8 cellular contexts compared by ENCODE assay signal in genomic region chr3:138434276-138434874, GRCh38. TPM values are rescaled to one million over a fixed set of nuclear protein-coding genes. Genes with fewer than 3 reads are reported as not detected.
DNase-seq lines count a peak whose midpoint lies in the region; ATAC-seq, FAIRE-seq and TF ChIP-seq lines count a peak whose summit lies in the region.

ESYT3 (plus strand) TSS chr3:138434616; CDS start chr3:138434799, 183 bp downstream.

- POLR2A ChIA-PET in CD4-positive, alpha-beta T cell (lab: Charles Lee), result no interaction called here
- POLR2A ChIA-PET in Panc1 (lab: Charles Lee), result no interaction called here

- no peaks in the 10 kb centered on the region for H3K36me3 Mint-ChIP-seq in CD4-positive, alpha-beta T cell (ENCODE audit: low read depth)

- peaks cover 16% of the 10 kb centered on the region for H3K4me1 Mint-ChIP-seq in CD4-positive, alpha-beta T cell (ENCODE audit: low read depth)

- no peaks in the 10 kb centered on the region for H3K9me3 Mint-ChIP-seq in CD4-positive, alpha-beta T cell

- DNase-seq in CD4-positive, alpha-beta T cell, result peak in 4 of 10 experiments; percentile 8 to 14 (median 11)
- DNase-seq in HTR-8/SVneo (ENCODE audit: insufficient read length, low spot score) (peak; percentile 64), Panc1 (ENCODE audit: low read depth, low spot score) (no peak), amygdala (lab: John Stamatoyannopoulos, UW) (peak in 40 of 56 donors; percentile 7 to 68 (median 36)), hepatic stellate cell (ENCODE audit: low spot score) (peak; percentile 63), posterior cingulate gyrus (peak in 9 of 10 donors; percentile 38 to 96 (median 78)), aorta (peak; percentile 73 to 91)

- H3K36me3 ChIP-seq in Panc1 (ENCODE audit: control insufficient read depth, insufficient read depth, low read length) (no peaks in the 10 kb centered on the region), aorta (ENCODE audit: control insufficient read depth in 1 of 2, insufficient read depth in 2 of 2, low read length in 1 of 2) (no peaks in the 10 kb centered on the region)

- WGBS in aorta, 2 donors, result 1 to 2% methylated on average over 52 to 54 of the region's 54 CpGs

- in situ Hi-C loops in Panc1 (cut with HindIII; ENCODE audit: low pct_unique_long_range_greater_than_20kb, low sequenced_read_pairs), result no loop called here

- no peak within 1 kb of the TSS for H3K27ac Mint-ChIP-seq in CD4-positive, alpha-beta T cell

- H3K27me3 ChIP-seq in CD4-positive, alpha-beta T cell (ENCODE audit: control insufficient read depth, insufficient read depth, low read length), result peaks cover 42% of the 10 kb centered on the region
- peaks cover 4% of the 10 kb centered on the region; the same call in 1 of the 2 replicates for H3K27me3 ChIP-seq in Panc1 (ENCODE audit: control insufficient read depth, insufficient read depth, low read length)
- H3K27me3 ChIP-seq in aorta (ENCODE audit: control insufficient read depth in 1 of 2, insufficient read depth in 2 of 2, low read length in 1 of 2), result no peaks in the 10 kb centered on the region

- peaks cover 1% of the 10 kb centered on the region; the same call in 1 of the 2 replicates for H3K4me1 ChIP-seq in Panc1 (ENCODE audit: control insufficient read depth, insufficient read depth, low read length)
- no peaks in the 10 kb centered on the region for H3K4me1 ChIP-seq in aorta (ENCODE audit: control insufficient read depth in 1 of 2, insufficient read depth in 2 of 2, low read length in 2 of 2)

- peak; percentile 26 for ATAC-seq in CD4-positive, alpha-beta T cell (ENCODE audit: poor library complexity)
- peak; percentile 95 for ATAC-seq in Panc1
- ATAC-seq in aorta (ENCODE audit: low FRiP score), result peak; percentile 90
- no peak for ATAC-seq in GM18909 (IDR thresholded peaks at IDR 0.05; ENCODE audit: poor library complexity, unreplicated experiment)

- peak within 1 kb of the TSS; percentile 42 for H3K4me3 Mint-ChIP-seq in CD4-positive, alpha-beta T cell

- TF ChIP-seq CTCF in CD4-positive, alpha-beta T cell (IDR thresholded peaks at IDR 0.05), result no peak
- TF ChIP-seq CTCF in Panc1 (IDR thresholded peaks at IDR 0.05), result no peak

- intact Hi-C loops in CD4-positive, alpha-beta T cell (cut with DNase I, micrococcal nuclease), result no loop called here
- intact Hi-C loops in Panc1 (cut with micrococcal nuclease; ENCODE audit: unreplicated experiment) (no loop called here), posterior cingulate gyrus (cut with DNase I) (no loop called here), aorta (cut with DNase I) (no loop called here)

- H3K4me3 ChIP-seq in Panc1 (ENCODE audit: low read depth in 2 of 2, low read length in 2 of 2) (peak within 1 kb of the TSS; percentile 45 to 56), aorta (ENCODE audit: low read length in 2 of 2) (peak within 1 kb of the TSS; percentile 7 to 60)

- CTCF ChIA-PET in CD4-positive, alpha-beta T cell (lab: Charles Lee), result no interaction called here
- CTCF ChIA-PET in Panc1 (lab: Charles Lee), result interaction anchor here (0.6 to 0.7 kb wide), 3 partner anchors 14 to 64 kb away, joined by 3 to 4 read pairs (median 4); no protein-coding TSS in a partner anchor

- no TSS peak for BruUV-seq in Panc1 (replicated peaks; lab: Mats Ljungman, UMichigan)

- H3K9me3 ChIP-seq in CD4-positive, alpha-beta T cell (ENCODE audit: control insufficient read depth, low read length), result no peaks in the 10 kb centered on the region
- H3K9me3 ChIP-seq in Panc1 (ENCODE audit: control insufficient read depth, insufficient read depth, low read depth, low read length) (no peaks in the 10 kb centered on the region; the same call in 1 of the 2 replicates), aorta (ENCODE audit: control insufficient read depth, low read length) (no peaks in the 10 kb centered on the region)

- no peak for FAIRE-seq in HTR-8/SVneo (lab: Jason Lieb, UNC)

- H3K27me3 Mint-ChIP-seq in CD4-positive, alpha-beta T cell, result peaks cover 62% of the 10 kb centered on the region

- no peak within 1 kb of the TSS for H3K27ac ChIP-seq in CD4-positive, alpha-beta T cell (ENCODE audit: low read depth, low read length)
- no peak within 1 kb of the TSS for H3K27ac ChIP-seq in Panc1 (ENCODE audit: low read length)
- H3K27ac ChIP-seq in aorta (ENCODE audit: low read depth in 1 of 2, low read length in 2 of 2), result no peak within 1 kb of the TSS

RNA-seq across cellular contexts. Expression of gene ESYT3, which starts in this region (rescaled TPM):
- under 1 TPM in 1 of 2 experiments, not detected in 1; 0.22 TPM for total RNA-seq in CD4-positive, alpha-beta T cell
- total RNA-seq in Panc1 (2021; ENCODE audit: unreplicated experiment) (2.6 TPM), aorta (1 to 10 TPM; 1.0 to 2.7 TPM)
- 1.9 TPM for polyA plus RNA-seq in Panc1 (2012; ENCODE audit: insufficient read length)
- polyA plus RNA-seq in aorta, result under 1 TPM; 0.38 to 0.72 TPM

Comparison
In these comparisons a context has a peak if more than half of its experiments do, and no peak if none do; other contexts are left out.
1. Peak in ATAC-seq in CD4-positive, alpha-beta T cell; RNA of the gene not detected or under 1 TPM.